30 cellular contexts compared by ENCODE assay signal in the genomic region with DNA sequence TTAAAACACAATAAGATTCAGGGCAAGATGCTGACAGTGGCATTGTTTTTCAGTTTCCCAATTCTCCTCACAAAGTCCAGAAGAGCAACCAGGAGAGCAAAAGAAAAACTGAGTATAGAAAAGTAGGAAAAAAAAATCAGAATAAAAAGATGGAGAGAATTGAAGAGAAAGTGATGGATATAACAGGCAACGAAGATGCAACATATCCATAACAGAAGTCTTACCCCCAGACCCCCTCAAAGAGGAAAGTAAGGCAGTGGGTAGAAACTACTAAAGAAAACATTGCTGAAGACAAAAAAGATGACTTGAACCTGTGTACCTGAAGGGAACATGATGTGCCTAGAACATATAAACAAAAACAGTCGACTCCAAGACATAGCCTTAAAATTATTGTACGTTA. TPM values are rescaled to one million over a fixed set of nuclear protein-coding genes. Genes with fewer than 3 reads are reported as not detected.
"Had no signal": no experiment of that assay in that cellular context is flagged by ENCODE, and none has a peak within 500 bp of the region (broad histone marks: within the 10 kb centered on the region; RNA-seq: fewer than 3 reads in every experiment).

No MANE protein-coding gene starts in this region.

- H3K4me3 Mint-ChIP-seq: memory B cell; mesothelial cell of epicardium; naive thymus-derived CD4-positive, alpha-beta T cell; nephron progenitor cell; stimulated activated memory B cell treated with anti-CD40 and anti-IgM and Interleukin-4, amounts not matched to agents 10 μg/mL and 1 μg/mL and 100 μg/mL, for 72 hours; stimulated activated naive CD8-positive, alpha-beta T cell treated with anti-CD3 and anti-CD28 coated beads, Interleukin-15, Interleukin-2, amounts not matched to agents 100 ng/mL and 50 ng/mL, for 24 hours had no signal

- H3K27ac ChIP-seq: coronary artery, gastrocnemius medialis, prostate gland, right atrium auricular region, sigmoid colon, suprapubic skin, transverse colon, upper lobe of right lung, uterus had no signal

- H3K4me1 ChIP-seq: gastrocnemius medialis, prostate gland, right atrium auricular region, suprapubic skin, transverse colon, upper lobe of right lung, uterus had no signal

- H3K36me3 ChIP-seq: gastrocnemius medialis, prostate gland, right atrium auricular region, sigmoid colon, suprapubic skin, transverse colon, upper lobe of right lung, uterus had no signal

- H3K4me3 ChIP-seq: coronary artery, gastrocnemius medialis, lung, mucosa of descending colon, prostate gland, right atrium auricular region, sigmoid colon, suprapubic skin, transverse colon, upper lobe of right lung, uterus had no signal

- H3K9me3 Mint-ChIP-seq: memory B cell; naive thymus-derived CD4-positive, alpha-beta T cell; nephron progenitor cell; stimulated activated memory B cell treated with anti-CD40 and anti-IgM and Interleukin-4, amounts not matched to agents 10 μg/mL and 1 μg/mL and 100 μg/mL, for 72 hours; stimulated activated naive CD8-positive, alpha-beta T cell treated with anti-CD3 and anti-CD28 coated beads, Interleukin-15, Interleukin-2, amounts not matched to agents 100 ng/mL and 50 ng/mL, for 24 hours had no signal

- H3K27me3 ChIP-seq: uterus had no signal

- DNase-seq: effector memory CD4-positive, alpha-beta T cell; foreskin fibroblast; gastrocnemius medialis; head of caudate nucleus; kidney; mucosa of descending colon; naive thymus-derived CD4-positive, alpha-beta T cell; nephron progenitor cell; nucleus accumbens; sigmoid colon; stimulated activated CD4-positive, alpha-beta T cell treated with anti-CD3 and anti-CD28 coated beads, Interleukin-2, amount 100 ng/mL, for 24 hours; stimulated activated CD4-positive, alpha-beta T cell treated with anti-CD3 and anti-CD28 coated beads, Interleukin-4, amount 100 ng/mL, for 4 hours; transverse colon; upper lobe of right lung; uterus had no signal

- H3K9me3 ChIP-seq: gastrocnemius medialis, mucosa of descending colon, prostate gland, right atrium auricular region, sigmoid colon, suprapubic skin, transverse colon, upper lobe of right lung, uterus had no signal

- FAIRE-seq: kidney had no signal

- H3K27ac Mint-ChIP-seq: memory B cell; mesothelial cell of epicardium; naive thymus-derived CD4-positive, alpha-beta T cell; nephron progenitor cell; stimulated activated memory B cell treated with anti-CD40 and anti-IgM and Interleukin-4, amounts not matched to agents 10 μg/mL and 1 μg/mL and 100 μg/mL, for 72 hours had no signal

- ATAC-seq: gastrocnemius medialis; left lobe of liver; mucosa of descending colon; naive thymus-derived CD4-positive, alpha-beta T cell; stimulated activated memory B cell treated with anti-CD40 and anti-IgM and Interleukin-4, amounts not matched to agents 10 μg/mL and 1 μg/mL and 100 μg/mL, for 72 hours; upper lobe of right lung had no signal

- H3K36me3 Mint-ChIP-seq: memory B cell; mesothelial cell of epicardium; naive thymus-derived CD4-positive, alpha-beta T cell; stimulated activated memory B cell treated with anti-CD40 and anti-IgM and Interleukin-4, amounts not matched to agents 10 μg/mL and 1 μg/mL and 100 μg/mL, for 72 hours had no signal

RNA-seq across cellular contexts. Expression of gene TCL1A, which starts 10.6 kb away (rescaled TPM):
- total RNA-seq: dermis blood vessel endothelial cell, gastrocnemius medialis, glomerular endothelial cell, left lobe of liver, mesothelial cell of epicardium, osteocyte, sigmoid colon, suprapubic skin, upper lobe of right lung had no signal
- polyA plus RNA-seq: esophagus had no signal

RNA-seq across cellular contexts. Expression of gene TCL1B, which starts 17.1 kb away (rescaled TPM):
- total RNA-seq: dermis blood vessel endothelial cell, gastrocnemius medialis, glomerular endothelial cell, kidney, left lobe of liver, mesothelial cell of epicardium, mucosa of descending colon, osteocyte, right atrium auricular region, sigmoid colon, suprapubic skin, upper lobe of right lung had no signal
- polyA plus RNA-seq: esophagus; liver; naive thymus-derived CD4-positive, alpha-beta T cell had no signal
